In the genomic region with DNA sequence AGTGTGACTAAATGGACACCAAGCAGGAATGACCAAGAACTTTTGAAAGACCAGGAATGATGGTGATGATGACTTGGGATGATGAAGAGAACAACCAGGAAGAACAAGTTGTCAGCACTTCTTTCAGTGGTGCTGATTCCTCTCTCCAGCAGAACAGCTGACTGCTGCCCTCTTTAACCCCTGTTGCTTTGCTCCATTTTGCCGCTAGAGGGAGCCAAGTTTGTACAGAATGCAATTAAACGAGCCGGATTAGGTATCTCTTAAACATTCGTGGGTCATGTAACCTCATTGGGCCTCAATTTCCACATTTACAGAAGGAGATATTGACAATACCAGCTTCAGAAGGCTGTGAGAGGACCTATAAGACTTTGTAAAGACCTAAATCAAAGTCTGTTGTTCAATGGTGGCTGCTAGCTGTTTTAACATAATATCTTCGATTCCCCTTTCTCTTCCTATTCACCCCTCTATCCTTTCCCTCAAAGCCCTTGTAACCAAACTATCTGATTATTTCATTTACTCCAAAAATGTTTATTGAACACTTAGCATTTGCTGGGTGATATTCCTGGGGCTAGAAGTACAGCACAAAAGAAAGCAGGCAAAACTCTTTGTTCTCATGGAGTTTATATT, we compare ENCODE assay signal across 8 cellular contexts. TPM values are rescaled to one million over a fixed set of nuclear protein-coding genes. Genes with fewer than 3 reads are reported as not detected.
DNase-seq lines count a peak whose midpoint lies in the region; ATAC-seq and TF ChIP-seq lines count a peak whose summit lies in the region.

No MANE protein-coding gene starts in this region.

- H3K4me3 Mint-ChIP-seq in nephron = no peak overlapping the region

- DNase-seq in BJ (ENCODE audit: low read depth) = peak; percentile 1
- DNase-seq in NCI-H82 treated with DMSO at 0.1 percent for 48 hours (lab: John Stamatoyannopoulos, UW; ENCODE audit: unreplicated experiment) = peak; percentile 6
- peak; percentile 53 for DNase-seq in activated CD8-positive, alpha-beta memory T cell treated with anti-CD3 and anti-CD28 coated beads, Interleukin-2, amount 50 U/mL, for 24 hours (ENCODE audit: extremely low read depth)
- DNase-seq in superior temporal gyrus (ENCODE audit: extremely low spot score) = peak; percentile 86

- peak; percentile 89 for TF ChIP-seq CTCF in BJ (IDR thresholded peaks at IDR 0.05; ENCODE audit: insufficient read depth, low read depth, low read length)
- peak; percentile 40 to 57 (median 41) for TF ChIP-seq CTCF in nephron (IDR thresholded peaks at IDR 0.05; ENCODE audit: unreplicated experiment in 3 of 3)

- POLR2A ChIA-PET in BJ (lab: Charles Lee) = no interaction called here

- no peaks in the 10 kb centered on the region for H3K27me3 Mint-ChIP-seq in nephron (ENCODE audit: low read depth)

- no peaks in the 10 kb centered on the region for H3K4me1 Mint-ChIP-seq in nephron

- no peak overlapping the region for H3K4me3 ChIP-seq in BJ (ENCODE audit: low read depth, low read length)

- peaks cover 8% of the 10 kb centered on the region for H3K9me3 Mint-ChIP-seq in nephron

- H3K27me3 ChIP-seq in BJ (ENCODE audit: control insufficient read depth, insufficient read depth, low read length) = no peaks in the 10 kb centered on the region

- CTCF ChIA-PET in BJ (lab: Yijun Ruan, JAX) = interaction anchor here (0.6 to 1.8 kb wide), 12 partner anchors 9 to 1219 kb away, joined by 3 to 12 read pairs (median 3); no protein-coding TSS in a partner anchor

- H3K36me3 ChIP-seq in BJ (ENCODE audit: control insufficient read depth, insufficient read depth, low read length) = no peaks in the 10 kb centered on the region

- no peak overlapping the region for H3K27ac Mint-ChIP-seq in nephron

- ATAC-seq in GM19023 (IDR thresholded peaks at IDR 0.05; ENCODE audit: unreplicated experiment) (peak; percentile 87), HG03342 (IDR thresholded peaks at IDR 0.05; ENCODE audit: unreplicated experiment) (peak; percentile 95), esophagus mucosa (peak; percentile 62)

- H3K36me3 Mint-ChIP-seq in nephron (ENCODE audit: low read depth) = no peaks in the 10 kb centered on the region

RNA-seq across cellular contexts. Expression of gene OR4S1, which starts 1.9 kb away (rescaled TPM):
- polyA plus RNA-seq in BJ (2011; rRNA removed) = not detected in 2 replicates
- not detected in 2 replicates for polyA minus RNA-seq in BJ (2011; rRNA and poly(A)+ RNA removed)
- not detected for total RNA-seq in esophagus mucosa

RNA-seq across cellular contexts. Expression of gene OR4C3, which starts 16.8 kb away (rescaled TPM):
- not detected in 2 replicates for polyA plus RNA-seq in BJ (2011; rRNA removed)
- not detected in 2 replicates for polyA minus RNA-seq in BJ (2011; rRNA and poly(A)+ RNA removed)
- not detected for total RNA-seq in esophagus mucosa

RNA-seq across cellular contexts. Expression of gene OR4X1, which starts 44.2 kb away (rescaled TPM):
- polyA plus RNA-seq in BJ (2011; rRNA removed) = not detected in 2 replicates
- polyA minus RNA-seq in BJ (2011; rRNA and poly(A)+ RNA removed) = not detected in 2 replicates
- not detected for total RNA-seq in esophagus mucosa

RNA-seq across cellular contexts. Expression of gene OR4C5, which starts 58.4 kb away (rescaled TPM):
- not detected in 2 replicates for polyA plus RNA-seq in BJ (2011; rRNA removed)
- polyA minus RNA-seq in BJ (2011; rRNA and poly(A)+ RNA removed) = not detected in 2 replicates
- not detected for total RNA-seq in esophagus mucosa

Comparison
In these comparisons a context has a peak if more than half of its experiments do, and no peak if none do; other contexts are left out.
1. DNase-seq: peak in every context shown above with its lines; median percentile 86 in superior temporal gyrus; 53 in activated CD8-positive, alpha-beta memory T cell treated with anti-CD3 and anti-CD28 coated beads, Interleukin-2, amount 50 U/mL, for 24 hours; 6 in NCI-H82 treated with DMSO at 0.1 percent for 48 hours; 1 in BJ.